Comparison of ENCODE assay signal across 9 cellular contexts in genomic region chr20:19757487-19757972, GRCh38. TPM values are rescaled to one million over a fixed set of nuclear protein-coding genes. Genes with fewer than 3 reads are reported as not detected.
DNase-seq lines count a peak whose midpoint lies in the region; ATAC-seq, FAIRE-seq and TF ChIP-seq lines count a peak whose summit lies in the region.
"Had no signal": no experiment of that assay in that cellular context is flagged by ENCODE, and none has a peak within 500 bp of the region (broad histone marks: within the 10 kb centered on the region; RNA-seq: fewer than 3 reads in every experiment).

No MANE protein-coding gene starts in this region.

- H3K9me3 ChIP-seq in HepG2 (ENCODE audit: low read length) (no peaks in the 10 kb centered on the region), subcutaneous abdominal adipose tissue (ENCODE audit: control insufficient read depth in 5 of 5, low read length in 5 of 5) (no peaks in the 10 kb centered on the region)

- no peak for TF ChIP-seq RAD21 in HepG2 (CRISPR knock-in tag; IDR thresholded peaks at IDR 0.05)

- H3K36me3 Mint-ChIP-seq in stimulated activated effector memory CD8-positive, alpha-beta T cell treated with anti-CD3 and anti-CD28 coated beads, Interleukin-12 subunit alpha, Interleukin-12 subunit beta, amount 100 ng/mL, for 72 hours, result no peaks in the 10 kb centered on the region

- TF ChIP-seq EP300 in HepG2 (IDR thresholded peaks at IDR 0.05; ENCODE audit: low read depth in 2 of 2, low read length in 2 of 2) (no peak; a peak in 1 of 4 replicates), HepG2 (CRISPR knock-in tag; IDR thresholded peaks at IDR 0.05; ENCODE audit: borderline replicate concordance) (0 out of 2 replicates have a peak, but pooled peaks have one; percentile 24)

- in situ Hi-C loops in HepG2 (cut with HindIII; ENCODE audit: extremely low pct_ligation_motif_present, low pct_unique_long_range_greater_than_20kb), result loop anchor here (5.0 kb wide), 1 partner anchor 65 kb away; no protein-coding TSS in a partner anchor

- H3K9me3 Mint-ChIP-seq in stimulated activated effector memory CD8-positive, alpha-beta T cell treated with anti-CD3 and anti-CD28 coated beads, Interleukin-12 subunit alpha, Interleukin-12 subunit beta, amount 100 ng/mL, for 72 hours, result no peaks in the 10 kb centered on the region

- H2AFZ ChIP-seq in HepG2 (ENCODE audit: low read length), result peak overlapping the region; percentile 50

- TF ChIP-seq CTCF in dorsolateral prefrontal cortex (IDR thresholded peaks at IDR 0.05 in 54 of 56, conservative IDR thresholded peaks at IDR 0.05 in 2 of 56; ENCODE audit: low read depth in 1 of 56, partially characterized antibody in 56 of 56), result peak in 1 of 56 donors; percentile 9
- peak; percentile 20; the same call in 1 of the 2 replicates for TF ChIP-seq CTCF in HepG2 (CRISPR knock-in tag; IDR thresholded peaks at IDR 0.05)

- ATAC-seq in HepG2 (peak; percentile 82), GM21423 (IDR thresholded peaks at IDR 0.05; ENCODE audit: unreplicated experiment) (no peak)
- no peak for ATAC-seq in stimulated activated effector memory CD8-positive, alpha-beta T cell treated with anti-CD3 and anti-CD28 coated beads, Interleukin-12 subunit alpha, Interleukin-12 subunit beta, amount 100 ng/mL, for 72 hours

- H4K20me1 ChIP-seq in HepG2 (ENCODE audit: insufficient read depth, low read length), result no peaks in the 10 kb centered on the region

- H3K27me3 ChIP-seq in dorsolateral prefrontal cortex (peaks cover 0 to 6% (median 0%) of the 10 kb centered on the region in 45 donors), HepG2 (ENCODE audit: control insufficient read depth in 1 of 2, insufficient read depth in 2 of 2, low read length in 2 of 2) (peaks cover 0 to 24% of the 10 kb centered on the region in 2 experiments; a peak in 3 of 5 replicates), subcutaneous abdominal adipose tissue (ENCODE audit: control insufficient read depth in 5 of 5, insufficient read depth in 4 of 5, low read length in 5 of 5) (no peaks in the 10 kb centered on the region)

- peak overlapping the region; percentile 40 to 96 (median 89) for H3K27ac ChIP-seq in dorsolateral prefrontal cortex
- peak overlapping the region; percentile 61 for H3K27ac ChIP-seq in HepG2 (ENCODE audit: extremely low read length, insufficient read depth, low read length)
- peak overlapping the region; percentile 97 for H3K27ac ChIP-seq in subcutaneous abdominal adipose tissue (ENCODE audit: low read depth, low read length)

- CTCF ChIA-PET in HepG2 (lab: Yijun Ruan, JAX; ENCODE audit: low intra/inter-chr PET ratio, low total read pairs), result no interaction called here

- H3K36me3 ChIP-seq in HepG2 (replicated peaks in 1 of 2; ENCODE audit: control insufficient read depth in 1 of 2, insufficient read depth in 2 of 2, low read length in 2 of 2) (no peaks in the 10 kb centered on the region), subcutaneous abdominal adipose tissue (ENCODE audit: control insufficient read depth in 5 of 5, insufficient read depth in 5 of 5, low read length in 5 of 5) (no peaks in the 10 kb centered on the region)

- H3K79me2 ChIP-seq in HepG2 (ENCODE audit: insufficient read depth, low read length), result no peaks in the 10 kb centered on the region

- peaks cover 37% of the 10 kb centered on the region for H3K4me1 ChIP-seq in HepG2 (ENCODE audit: insufficient read depth, low read length)
- H3K4me1 ChIP-seq in subcutaneous abdominal adipose tissue (ENCODE audit: control insufficient read depth in 5 of 5, insufficient read depth in 5 of 5, low read length in 5 of 5), result peaks cover 7 to 51% (median 45%) of the 10 kb centered on the region in 5 donors

- POLR2A ChIA-PET in HepG2 (lab: Yijun Ruan, JAX), result interaction anchor here (0.6 to 3.9 kb wide), 17 partner anchors 10 to 1173 kb away, joined by 3 to 20 read pairs (median 4); partner anchors contain the start of genes CFAP61 and CRNKL1

- H3K4me3 ChIP-seq in dorsolateral prefrontal cortex (peak overlapping the region; percentile 53 to 90 (median 75)), HepG2 (replicated peaks in 1 of 3; ENCODE audit: insufficient read depth in 1 of 3, low read depth in 2 of 3, low read length in 3 of 3) (peak overlapping the region; percentile 61 to 85 (median 70)), subcutaneous abdominal adipose tissue (ENCODE audit: low read depth in 1 of 5, low read length in 5 of 5) (peak overlapping the region; percentile 64 to 97 (median 96))

- DNase-seq in GM03348 (ENCODE audit: low spot score), result peak; percentile 92
- DNase-seq in NCI-H526 treated with DMSO at 0.1 percent for 48 hours (lab: John Stamatoyannopoulos, UW), result peak; percentile 59
- DNase-seq in dorsolateral prefrontal cortex, result peak in 9 of 10 donors; percentile 13 to 71 (median 42)
- DNase-seq in HepG2 (ENCODE audit: low spot score), result peak; percentile 60
- no peak for DNase-seq in HUDEP-2 (lab: John Stamatoyannopoulos, UW; ENCODE audit: unreplicated experiment in 76 of 76)
- no peak for DNase-seq in stimulated activated effector memory CD8-positive, alpha-beta T cell treated with anti-CD3 and anti-CD28 coated beads, Interleukin-12 subunit alpha, Interleukin-12 subunit beta, amount 100 ng/mL, for 72 hours (ENCODE audit: low spot score in 2 of 2)

- TF ChIP-seq POLR2A in HepG2 (IDR thresholded peaks at IDR 0.05; ENCODE audit: insufficient read depth in 1 of 2, low read depth in 2 of 2, low read length in 2 of 2), result 0 out of 4 replicates have a peak, but pooled peaks of 1 of the 2 experiments have one; percentile 13

- peak overlapping the region; percentile 90 for H3K4me2 ChIP-seq in HepG2 (ENCODE audit: low read depth, low read length)

- no peak overlapping the region for H3K27ac Mint-ChIP-seq in stimulated activated effector memory CD8-positive, alpha-beta T cell treated with anti-CD3 and anti-CD28 coated beads, Interleukin-12 subunit alpha, Interleukin-12 subunit beta, amount 100 ng/mL, for 72 hours

- BruUV-seq in HepG2 (replicated peaks; lab: Mats Ljungman, UMichigan), result TSS peak; percentile 84

- H3K9ac ChIP-seq in HepG2 (ENCODE audit: insufficient read depth, low read depth, low read length) (peak overlapping the region; percentile 73), subcutaneous abdominal adipose tissue (ENCODE audit: low read length in 5 of 5) (peak overlapping the region; percentile 86 to 92 (median 90))

- no peak overlapping the region for H3K4me3 Mint-ChIP-seq in stimulated activated effector memory CD8-positive, alpha-beta T cell treated with anti-CD3 and anti-CD28 coated beads, Interleukin-12 subunit alpha, Interleukin-12 subunit beta, amount 100 ng/mL, for 72 hours

- no peaks in the 10 kb centered on the region for H3K4me1 Mint-ChIP-seq in stimulated activated effector memory CD8-positive, alpha-beta T cell treated with anti-CD3 and anti-CD28 coated beads, Interleukin-12 subunit alpha, Interleukin-12 subunit beta, amount 100 ng/mL, for 72 hours

- FAIRE-seq in HepG2 (lab: Jason Lieb, UNC), result no peak

- WGBS in HepG2 (ENCODE audit: low lambda C conversion rate), result 1% methylated on average over 30 of the region's 33 CpGs

- intact Hi-C loops in dorsolateral prefrontal cortex (cut with DNase I), result loop anchor here in 1 of 2 donors (5.0 kb wide), 1 partner anchor 65 kb away; no protein-coding TSS in a partner anchor
- intact Hi-C loops in HepG2 (cut with micrococcal nuclease; ENCODE audit: unreplicated experiment), result loop anchor here (10.0 kb wide), 1 partner anchor 153 kb away; no protein-coding TSS in a partner anchor

TF ChIP-seq in HepG2, 621 proteins besides CTCF, POLR2A, EP300 and RAD21 (continues in another document):
- peak; percentile 35 for TF ChIP-seq POGK (CRISPR knock-in tag; conservative IDR thresholded peaks at IDR 0.05)

RNA-seq across cellular contexts. Expression of gene RIN2, which starts 0.5 kb away (rescaled TPM):
- total RNA-seq in dorsolateral prefrontal cortex, result 10 to 100 TPM; 25.8 to 95.7 (median 45.8) TPM
- total RNA-seq in HepG2 (2016; rRNA removed; fragmentation: Illumina TruSeq; extraction: Trizol), result 2.4 and 2.5 TPM in 2 replicates
- total RNA-seq in HepG2 (2016; cell fraction: cytosol; rRNA removed; fragmentation: Illumina TruSeq; extraction: Trizol; ENCODE audit: low read depth), result 0.97 and 1.3 TPM in 2 replicates
- 2.5 and 2.7 TPM in 2 replicates for total RNA-seq in HepG2 (2016; cell fraction: insoluble cytoplasmic fraction; rRNA removed; fragmentation: Illumina TruSeq; extraction: Trizol)
- 2.7 and 3.4 TPM in 2 replicates for total RNA-seq in HepG2 (2016; cell fraction: membrane; rRNA removed; fragmentation: Illumina TruSeq; extraction: Trizol)
- total RNA-seq in HepG2 (2016; cell fraction: nucleus; rRNA removed; fragmentation: Illumina TruSeq; extraction: Trizol), result 2.6 and 4.1 TPM in 2 replicates
- polyA plus RNA-seq in HepG2 (2011; rRNA removed), result 5.1 and 6.3 TPM in 2 replicates
- 2.9 and 3.5 TPM in 2 replicates for polyA plus RNA-seq in HepG2 (2011; cell fraction: cytosol; rRNA removed)
- polyA plus RNA-seq in HepG2 (2011; cell fraction: nucleus; rRNA removed), result 7.6 and 9.1 TPM in 2 replicates
- 8.9 and 11.8 TPM in 2 replicates for polyA plus RNA-seq in HepG2 (2012)
- polyA plus RNA-seq in HepG2 (2016; cell fraction: cytosol; fragmentation: Illumina TruSeq; extraction: Trizol; ENCODE audit: low read depth), result 1.6 TPM in 2 replicates
- 1.5 and 1.8 TPM in 2 replicates for polyA plus RNA-seq in HepG2 (2016; cell fraction: insoluble cytoplasmic fraction; fragmentation: Illumina TruSeq; extraction: Trizol; ENCODE audit: low read depth)
- polyA plus RNA-seq in HepG2 (2016; cell fraction: membrane; fragmentation: Illumina TruSeq; extraction: Trizol; ENCODE audit: low read depth), result 2.1 and 2.3 TPM in 2 replicates
- 2.1 and 2.4 TPM in 2 replicates for polyA plus RNA-seq in HepG2 (2016; cell fraction: nucleus; fragmentation: Illumina TruSeq; extraction: Trizol; ENCODE audit: insufficient read depth, low read depth)
- 10.0 and 31.5 TPM in 2 replicates for polyA minus RNA-seq in HepG2 (2011; rRNA and poly(A)+ RNA removed; ENCODE audit: low replicate concordance)
- polyA minus RNA-seq in HepG2 (2011; cell fraction: cytosol; rRNA and poly(A)+ RNA removed), result 7.6 and 13.8 TPM in 2 replicates
- polyA minus RNA-seq in HepG2 (2011; cell fraction: nucleus; rRNA and poly(A)+ RNA removed), result 28.8 and 31.8 TPM in 2 replicates
- total RNA-seq: T-helper 1 cell treated with Interleukin-12 subunit alpha and Interleukin-12 subunit beta and Interleukin-4 antibody, amounts not matched to agents 30 ng/mL and 1 ng/mL, for 36 hours had no signal

Comparison
In these comparisons a context has a peak if more than half of its experiments do, and no peak if none do; other contexts are left out.
1. DNase-seq: peak in GM03348 (single experiment), NCI-H526 treated with DMSO at 0.1 percent for 48 hours (single experiment), dorsolateral prefrontal cortex (9 of 10) and HepG2 (single experiment); none in HUDEP-2 (0 of 76) and stimulated activated effector memory CD8-positive, alpha-beta T cell treated with anti-CD3 and anti-CD28 coated beads, Interleukin-12 subunit alpha, Interleukin-12 subunit beta, amount 100 ng/mL, for 72 hours (0 of 2).
2. RNA of gene RIN2, which starts 0.5 kb away (total RNA-seq): 25.8 to 95.7 TPM in dorsolateral prefrontal cortex; 0.97 to 4.1 TPM in HepG2; every median in the first group is over 4 times any median in the second.
3. Peak in every context shown above with its lines, with median percentiles within 50 percentile points of each other: H3K27ac ChIP-seq and H3K4me3 ChIP-seq.